ENCODE assay signal across 8 cellular contexts in the genomic region with DNA sequence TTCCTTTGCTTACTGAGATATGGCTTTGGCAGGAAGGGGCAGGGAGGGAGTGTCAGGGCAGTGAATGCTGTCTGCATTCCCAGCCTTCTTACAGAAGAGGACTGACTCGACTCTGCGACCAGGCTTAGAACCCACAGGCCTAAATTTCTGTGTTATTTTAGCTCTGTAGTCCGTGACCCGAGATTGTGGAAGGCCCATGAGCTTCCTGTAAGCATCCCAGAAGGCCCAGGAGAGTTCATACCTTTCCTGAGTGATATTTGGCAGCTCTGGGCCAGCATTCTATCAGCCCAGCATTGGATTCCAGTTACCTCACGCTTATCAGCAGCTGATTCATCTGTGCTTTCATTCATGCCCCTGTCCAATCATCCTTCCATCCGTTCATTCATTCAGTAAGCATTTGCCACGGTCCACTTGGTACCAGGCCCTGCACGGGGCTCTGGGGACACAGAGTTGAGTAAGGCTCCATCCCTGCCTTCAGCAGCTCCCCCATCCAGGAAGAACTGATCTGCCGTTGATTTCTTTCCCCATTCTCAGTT. TPM values are rescaled to one million over a fixed set of nuclear protein-coding genes. Genes with fewer than 3 reads are reported as not detected.
A peak's percentile ranks its signal among the peaks of the same experiment; 100 is the strongest.
DNase-seq lines count a peak whose midpoint lies in the region; ATAC-seq, FAIRE-seq and TF ChIP-seq lines count a peak whose summit lies in the region.

No MANE protein-coding gene starts in this region.

- peak; percentile 79 for ATAC-seq in sciatic nerve
- ATAC-seq in GM18505 (IDR thresholded peaks at IDR 0.05; ENCODE audit: unreplicated experiment), result no peak
- no peak for ATAC-seq in activated T-cell treated with anti-CD3 and anti-CD28 coated beads, Interleukin-2, amount 50 U/mL, for 4 hours

- intact Hi-C loops in sciatic nerve (cut with DNase I), result no loop called here

- H3K36me3 Mint-ChIP-seq in activated T-cell treated with anti-CD3 and anti-CD28 coated beads, Interleukin-2, amount 50 U/mL, for 4 hours (ENCODE audit: insufficient read depth), result peaks cover 7% of the 10 kb centered on the region

- no peak for TF ChIP-seq CTCF in fibroblast of pulmonary artery (IDR thresholded peaks at IDR 0.05; ENCODE audit: low read length, missing control alignments)
- no peak for TF ChIP-seq CTCF in D721Med (IDR thresholded peaks at IDR 0.05; ENCODE audit: insufficient read depth, missing control alignments)

- H3K4me3 Mint-ChIP-seq in activated T-cell treated with anti-CD3 and anti-CD28 coated beads, Interleukin-2, amount 50 U/mL, for 4 hours, result no peak overlapping the region

- H3K4me1 Mint-ChIP-seq in activated T-cell treated with anti-CD3 and anti-CD28 coated beads, Interleukin-2, amount 50 U/mL, for 4 hours (ENCODE audit: low read depth), result peaks cover 1% of the 10 kb centered on the region

- FAIRE-seq in D721Med (lab: Jason Lieb, UNC), result no peak

- no peaks in the 10 kb centered on the region for H3K9me3 Mint-ChIP-seq in activated T-cell treated with anti-CD3 and anti-CD28 coated beads, Interleukin-2, amount 50 U/mL, for 4 hours

- no peaks in the 10 kb centered on the region for H3K27me3 Mint-ChIP-seq in activated T-cell treated with anti-CD3 and anti-CD28 coated beads, Interleukin-2, amount 50 U/mL, for 4 hours (ENCODE audit: low read depth)

- no peak overlapping the region for H3K4me3 ChIP-seq in fibroblast of pulmonary artery (replicated peaks; ENCODE audit: low read depth, low read length)

- no peak for TF ChIP-seq POLR2A in GM18505 (IDR thresholded peaks at IDR 0.05; ENCODE audit: borderline replicate concordance, extremely low read depth, insufficient read depth, insufficient read length)

- in situ Hi-C loops in Caki2 (cut with HindIII; ENCODE audit: low pct_unique_long_range_greater_than_20kb, low sequenced_read_pairs), result no loop called here

- peak; percentile 99 for DNase-seq in Caki2 (ENCODE audit: low read depth)
- DNase-seq in RPMI7951 (ENCODE audit: low read depth), result peak; percentile 78
- DNase-seq in fibroblast of pulmonary artery (ENCODE audit: low read depth), result peak; percentile 90
- no peak for DNase-seq in sciatic nerve (ENCODE audit: low spot score)
- DNase-seq in NCI-H526 (lab: John Stamatoyannopoulos, UW), result no peak
- no peak for DNase-seq in activated T-cell treated with anti-CD3 and anti-CD28 coated beads, Interleukin-2, amount 50 U/mL, for 4 hours
- DNase-seq in D721Med (ENCODE audit: insufficient read length, low spot score), result no peak

RNA-seq across cellular contexts. Expression of a gene that starts 28.2 kb away (rescaled TPM):
- 269 and 272 TPM in 2 replicates for total RNA-seq in Caki2 (2014; rRNA removed; shearing (Covaris generic); ENCODE audit: low replicate concordance)
- 97.3 and 97.4 TPM in 2 replicates for total RNA-seq in RPMI7951 (2014; rRNA removed; shearing (Covaris generic))
- total RNA-seq in sciatic nerve, result 24.7 TPM
- total RNA-seq in activated T-cell treated with anti-CD3 and anti-CD28 coated beads, Interleukin-2, amount 50 U/mL, for 4 hours, result 100 to 1,000 TPM in 1 of 3 donors, 10 to 100 TPM in 2; 89.6 to 105 (median 95.3) TPM

RNA-seq across cellular contexts. Expression of a gene that starts 52.5 kb away (rescaled TPM):
- 473 and 572 TPM in 2 replicates for total RNA-seq in Caki2 (2014; rRNA removed; shearing (Covaris generic); ENCODE audit: low replicate concordance)
- total RNA-seq in RPMI7951 (2014; rRNA removed; shearing (Covaris generic)), result 96.0 and 115 TPM in 2 replicates
- 141 TPM for total RNA-seq in sciatic nerve
- 100 to 1,000 TPM; 196 to 234 (median 209) TPM for total RNA-seq in activated T-cell treated with anti-CD3 and anti-CD28 coated beads, Interleukin-2, amount 50 U/mL, for 4 hours

Comparison
In these comparisons a context has a peak if more than half of its experiments do, and no peak if none do; other contexts are left out.
1. DNase-seq: peak in Caki2 (single experiment), RPMI7951 (single experiment) and fibroblast of pulmonary artery (single experiment); none in sciatic nerve (single experiment), NCI-H526 (0 of 2), activated T-cell treated with anti-CD3 and anti-CD28 coated beads, Interleukin-2, amount 50 U/mL, for 4 hours (single experiment) and D721Med (single experiment).